Comparison of ENCODE assay signal across 9 cellular contexts in genomic region chr5:135488727-135489465, GRCh38. TPM values are rescaled to one million over a fixed set of nuclear protein-coding genes. Genes with fewer than 3 reads are reported as not detected.
DNase-seq lines count a peak whose midpoint lies in the region; ATAC-seq and TF ChIP-seq lines count a peak whose summit lies in the region.
"Had no signal": no experiment of that assay in that cellular context is flagged by ENCODE, and none has a peak within 500 bp of the region (broad histone marks: within the 10 kb centered on the region; RNA-seq: fewer than 3 reads in every experiment).

No MANE protein-coding gene starts in this region.

- H3K27ac Mint-ChIP-seq in neural crest cell (ENCODE audit: unreplicated experiment), result no peak overlapping the region

- no peaks in the 10 kb centered on the region for H3K9me3 Mint-ChIP-seq in neural crest cell

- DNase-seq in HAP-1 (ENCODE audit: low spot score in 2 of 2) (peak; percentile 14 to 73), NCI-H69 (lab: John Stamatoyannopoulos, UW) (peak; percentile 98), epithelial cell of esophagus (ENCODE audit: low read depth) (peak; percentile 43), neural crest cell (ENCODE audit: low read depth, low spot score) (peak; percentile 77)
- no peak for DNase-seq in stimulated activated CD4-positive, alpha-beta T cell treated with anti-CD3 and anti-CD28 coated beads, Interleukin-12 subunit alpha, Interleukin-12 subunit beta, amount 100 ng/mL, for 4 hours

- H3K4me3 ChIP-seq in HAP-1 (no peak overlapping the region), epithelial cell of esophagus (ENCODE audit: low read length) (no peak overlapping the region)

- in situ Hi-C loops in HAP-1 (cut with MboI; ENCODE audit: low sequenced_read_pairs), result no loop called here

- no peaks in the 10 kb centered on the region for H3K36me3 ChIP-seq in HAP-1 (replicated peaks)

- H3K36me3 Mint-ChIP-seq in neural crest cell (ENCODE audit: low read depth), result no peaks in the 10 kb centered on the region

- H3K27me3 ChIP-seq in HAP-1 (ENCODE audit: low read depth), result no peaks in the 10 kb centered on the region

- H3K27me3 Mint-ChIP-seq in neural crest cell (ENCODE audit: low read depth), result peaks cover 92% of the 10 kb centered on the region

- no peak for TF ChIP-seq CTCF in epithelial cell of esophagus (IDR thresholded peaks at IDR 0.05; ENCODE audit: insufficient read depth, low read depth, low read length, missing control alignments)
- TF ChIP-seq CTCF in neural crest cell (conservative IDR thresholded peaks at IDR 0.05), result no peak

- no peaks in the 10 kb centered on the region for H3K9me3 ChIP-seq in HAP-1

- ATAC-seq in GM21381 (IDR thresholded peaks at IDR 0.05; ENCODE audit: unreplicated experiment) (no peak), HG03565 (IDR thresholded peaks at IDR 0.05; ENCODE audit: unreplicated experiment) (no peak), GM21528 (IDR thresholded peaks at IDR 0.05; ENCODE audit: low FRiP score, unreplicated experiment) (no peak)

- peaks cover 42% of the 10 kb centered on the region for H3K4me1 Mint-ChIP-seq in neural crest cell

- peak overlapping the region; percentile 89 for H3K4me3 Mint-ChIP-seq in neural crest cell

- peaks cover 4% of the 10 kb centered on the region for H3K4me1 ChIP-seq in HAP-1

RNA-seq across cellular contexts. Expression of gene TIFAB, which starts 36.7 kb away (rescaled TPM):
- not detected in 2 replicates for total RNA-seq in neural crest cell
- total RNA-seq: SK-MEL-5 had no signal

RNA-seq across cellular contexts. Expression of gene DCANP1, which starts 41.7 kb away (rescaled TPM):
- not detected in 2 replicates for total RNA-seq in neural crest cell
- total RNA-seq: SK-MEL-5 had no signal

RNA-seq across cellular contexts. Expression of gene NEUROG1, which starts 46.9 kb away (rescaled TPM):
- 7.3 and 7.8 TPM in 2 replicates for total RNA-seq in neural crest cell
- total RNA-seq: SK-MEL-5 had no signal
